In the genomic region with DNA sequence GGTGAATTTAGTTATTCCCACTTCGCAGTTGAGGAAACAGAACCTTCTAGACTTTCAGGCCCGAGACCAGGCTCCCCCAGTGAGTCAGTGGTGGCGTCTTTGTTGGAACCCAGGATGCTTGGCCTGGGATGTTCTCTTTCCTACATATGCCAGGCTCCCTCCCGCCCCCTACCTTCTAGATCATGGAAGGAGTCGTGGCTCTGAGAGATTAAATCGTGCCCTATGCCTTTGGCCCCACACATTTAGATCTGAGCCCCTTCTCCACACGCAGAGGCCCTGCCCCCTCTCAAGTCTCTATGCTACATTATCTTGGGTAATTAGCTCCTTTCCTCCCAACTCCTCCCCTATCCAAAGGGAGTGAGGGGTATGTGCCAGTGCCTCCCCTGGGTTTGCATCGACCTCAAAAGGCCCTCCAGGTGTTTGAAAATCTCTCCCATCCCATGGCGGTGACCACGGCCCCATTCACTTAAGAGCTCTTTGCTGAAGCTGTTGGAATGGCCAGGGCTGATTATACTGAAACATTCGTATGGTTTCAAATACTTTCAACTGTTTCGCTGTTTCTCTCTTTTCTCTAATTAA, we compare ENCODE assay signal across 9 cellular contexts. TPM values are rescaled to one million over a fixed set of nuclear protein-coding genes. Genes with fewer than 3 reads are reported as not detected.
A peak's percentile ranks its signal among the peaks of the same experiment; 100 is the strongest.
DNase-seq lines count a peak whose midpoint lies in the region; ATAC-seq and TF ChIP-seq lines count a peak whose summit lies in the region.
"Had no signal": no experiment of that assay in that cellular context is flagged by ENCODE, and none has a peak within 500 bp of the region (broad histone marks: within the 10 kb centered on the region; RNA-seq: fewer than 3 reads in every experiment).

No MANE protein-coding gene starts in this region.

- WGBS in HUES64: 16% methylated on average over 12 of the region's 12 CpGs
- 74 to 75% methylated on average over 12 of the region's 12 CpGs for WGBS in GM23248 (ENCODE audit: low coverage in 1 of 2, low lambda C conversion rate in 2 of 2, missing lambda C conversion rate in 2 of 2), 2 experiments

- no peaks in the 10 kb centered on the region for H3K36me3 Mint-ChIP-seq in CD4-positive, alpha-beta memory T cell
- H3K36me3 Mint-ChIP-seq in neural progenitor cell: no peaks in the 10 kb centered on the region
- H3K36me3 Mint-ChIP-seq: stimulated activated memory B cell treated with anti-CD40 and anti-IgM and Interleukin-4, amounts not matched to agents 10 μg/mL and 1 μg/mL and 100 μg/mL, for 72 hours had no signal

- H3K9me3 ChIP-seq in CD4-positive, alpha-beta memory T cell (ENCODE audit: control insufficient read depth in 1 of 2, low read length in 2 of 2): no peaks in the 10 kb centered on the region
- H3K9me3 ChIP-seq in HUES64 (ENCODE audit: insufficient read depth, low read depth, low read length) (no peaks in the 10 kb centered on the region), neural progenitor cell (ENCODE audit: low read depth) (no peaks in the 10 kb centered on the region), GM23248 (ENCODE audit: low read depth) (no peaks in the 10 kb centered on the region)
- no peaks in the 10 kb centered on the region for H3K9me3 ChIP-seq in effector memory CD4-positive, alpha-beta T cell (ENCODE audit: control insufficient read depth, low read length)

- H3K4me1 ChIP-seq in CD4-positive, alpha-beta memory T cell (ENCODE audit: insufficient read depth, low read length): peaks cover 34% of the 10 kb centered on the region
- H3K4me1 ChIP-seq in HUES64 (ENCODE audit: insufficient read depth, low read length) (peaks cover 26% of the 10 kb centered on the region), neural progenitor cell (peaks cover 26% of the 10 kb centered on the region), GM23248 (ENCODE audit: insufficient read depth) (0 out of 2 replicates have a peak, but pooled peaks cover 4% of the 10 kb centered on the region)
- H3K4me1 ChIP-seq in effector memory CD4-positive, alpha-beta T cell (ENCODE audit: control insufficient read depth, insufficient read depth, low read length, poor library complexity, severe bottlenecking): peaks cover 33% of the 10 kb centered on the region

- CTCF ChIA-PET in CD4-positive, alpha-beta memory T cell (lab: Charles Lee; ENCODE audit: partially characterized antibody): interaction anchor here (0.9 to 4.2 kb wide), 7 partner anchors 10 to 500 kb away, joined by 3 to 34 read pairs (median 4); no protein-coding TSS in a partner anchor

- no peak for ATAC-seq in GM21737 (IDR thresholded peaks at IDR 0.05; ENCODE audit: unreplicated experiment)
- ATAC-seq: stimulated activated memory B cell treated with anti-CD40 and anti-IgM and Interleukin-4, amounts not matched to agents 10 μg/mL and 1 μg/mL and 100 μg/mL, for 72 hours had no signal

- H3K4me3 Mint-ChIP-seq in CD4-positive, alpha-beta memory T cell: peak overlapping the region; percentile 74 to 87 (median 76)
- peak overlapping the region; percentile 82 for H3K4me3 Mint-ChIP-seq in neural progenitor cell

- H3K27ac Mint-ChIP-seq in CD4-positive, alpha-beta memory T cell: no peak overlapping the region
- no peak overlapping the region for H3K27ac Mint-ChIP-seq in neural progenitor cell
- H3K27ac Mint-ChIP-seq: stimulated activated memory B cell treated with anti-CD40 and anti-IgM and Interleukin-4, amounts not matched to agents 10 μg/mL and 1 μg/mL and 100 μg/mL, for 72 hours had no signal

- peak overlapping the region; percentile 99 for H3K4me2 ChIP-seq in neural progenitor cell
- H3K4me2 ChIP-seq in GM23248 (ENCODE audit: unreplicated experiment): no peak overlapping the region

- no peak overlapping the region for H2AFZ ChIP-seq in neural progenitor cell (replicated peaks)
- H2AFZ ChIP-seq in GM23248: no peak overlapping the region

- 0 out of 2 replicates have a peak overlapping the region, but pooled peaks have one; percentile 41 for H3K9ac ChIP-seq in HUES64 (ENCODE audit: low read depth, low read length)
- no peak overlapping the region for H3K9ac ChIP-seq in neural progenitor cell
- H3K9ac ChIP-seq in GM23248: no peak overlapping the region

- H3K27ac ChIP-seq in CD4-positive, alpha-beta memory T cell (ENCODE audit: low read depth, low read length): no peak overlapping the region
- H3K27ac ChIP-seq in HUES64 (ENCODE audit: low read depth, low read length) (no peak overlapping the region), neural progenitor cell (no peak overlapping the region), GM23248 (no peak overlapping the region)
- no peak overlapping the region for H3K27ac ChIP-seq in effector memory CD4-positive, alpha-beta T cell (ENCODE audit: insufficient read depth, low read length, poor library complexity, severe bottlenecking)

- H3K9me2 ChIP-seq in GM23248 (ENCODE audit: insufficient read depth): no peaks in the 10 kb centered on the region

- H3K4me1 Mint-ChIP-seq in CD4-positive, alpha-beta memory T cell: peaks cover 11 to 41% (median 16%) of the 10 kb centered on the region in 4 donors
- H3K4me1 Mint-ChIP-seq in neural progenitor cell: peaks cover 28% of the 10 kb centered on the region

- intact Hi-C loops in CD4-positive, alpha-beta memory T cell (cut with micrococcal nuclease): no loop called here

- no peak for DNase-seq in CD4-positive, alpha-beta memory T cell
- no peak for DNase-seq in effector memory CD4-positive, alpha-beta T cell
- DNase-seq in neural progenitor cell (ENCODE audit: low spot score): peak; percentile 68
- no peak for DNase-seq in GM23248
- no peak for DNase-seq in NCI-H1105 treated with DMSO at 0.1 percent for 48 hours (lab: John Stamatoyannopoulos, UW)
- DNase-seq: activated CD4-positive, alpha-beta T cell treated with anti-CD3 and anti-CD28 coated beads, Interleukin-2, amount 50 U/mL, for 4 hours had no signal

- TF ChIP-seq CTCF in neural progenitor cell (IDR thresholded peaks at IDR 0.05): peak; percentile 50

- H3K79me2 ChIP-seq in neural progenitor cell (ENCODE audit: low read depth) (no peaks in the 10 kb centered on the region), GM23248 (ENCODE audit: insufficient read depth) (no peaks in the 10 kb centered on the region)

- in situ Hi-C loops in GM23248 (cut with MboI): no loop called here

- peaks cover 38 to 42% of the 10 kb centered on the region in 2 donors for H3K27me3 Mint-ChIP-seq in CD4-positive, alpha-beta memory T cell
- H3K27me3 Mint-ChIP-seq in neural progenitor cell (ENCODE audit: insufficient read depth, low read depth): peaks cover 58% of the 10 kb centered on the region

- H3K9me3 Mint-ChIP-seq in CD4-positive, alpha-beta memory T cell: peaks cover 0 to 4% (median 0%) of the 10 kb centered on the region in 8 donors
- no peaks in the 10 kb centered on the region for H3K9me3 Mint-ChIP-seq in neural progenitor cell
- H3K9me3 Mint-ChIP-seq: stimulated activated memory B cell treated with anti-CD40 and anti-IgM and Interleukin-4, amounts not matched to agents 10 μg/mL and 1 μg/mL and 100 μg/mL, for 72 hours had no signal

- H3K27me3 ChIP-seq in CD4-positive, alpha-beta memory T cell (ENCODE audit: insufficient read depth, low read length): peaks cover 45% of the 10 kb centered on the region
- peaks cover 64% of the 10 kb centered on the region for H3K27me3 ChIP-seq in HUES64 (ENCODE audit: insufficient read depth, low read length)
- peaks cover 33% of the 10 kb centered on the region for H3K27me3 ChIP-seq in effector memory CD4-positive, alpha-beta T cell (replicated peaks; ENCODE audit: control insufficient read depth, insufficient read depth, low read length, poor library complexity, severe bottlenecking)
- H3K27me3 ChIP-seq in neural progenitor cell: peaks cover 62% of the 10 kb centered on the region
- H3K27me3 ChIP-seq in GM23248 (replicated peaks; ENCODE audit: insufficient read depth): peaks cover 76% of the 10 kb centered on the region

- no peaks in the 10 kb centered on the region for H3K36me3 ChIP-seq in CD4-positive, alpha-beta memory T cell (ENCODE audit: insufficient read depth, low read length)
- no peaks in the 10 kb centered on the region for H3K36me3 ChIP-seq in HUES64 (ENCODE audit: insufficient read depth, low read length)
- H3K36me3 ChIP-seq in effector memory CD4-positive, alpha-beta T cell (ENCODE audit: control insufficient read depth, insufficient read depth, low read length): no peaks in the 10 kb centered on the region
- H3K36me3 ChIP-seq in neural progenitor cell: no peaks in the 10 kb centered on the region
- H3K36me3 ChIP-seq in GM23248 (ENCODE audit: low read depth): no peaks in the 10 kb centered on the region

- H3F3A ChIP-seq in neural progenitor cell (ENCODE audit: low read depth): peaks cover 45% of the 10 kb centered on the region
- H3F3A ChIP-seq in GM23248 (ENCODE audit: insufficient read depth): no peaks in the 10 kb centered on the region

- H3K4me3 ChIP-seq in CD4-positive, alpha-beta memory T cell (ENCODE audit: low read length in 2 of 2): peak overlapping the region in 1 of 2 donors; percentile 76
- peak overlapping the region; percentile 68 for H3K4me3 ChIP-seq in HUES64 (ENCODE audit: low read length)
- peak overlapping the region; percentile 60 for H3K4me3 ChIP-seq in effector memory CD4-positive, alpha-beta T cell (ENCODE audit: insufficient read depth, low read depth, low read length, poor library complexity, severe bottlenecking)
- peak overlapping the region; percentile 88 for H3K4me3 ChIP-seq in neural progenitor cell
- no peak overlapping the region for H3K4me3 ChIP-seq in GM23248

- POLR2A ChIA-PET in CD4-positive, alpha-beta memory T cell (lab: Charles Lee; ENCODE audit: partially characterized antibody): interaction anchor here (0.9 kb wide), 1 partner anchor 13 kb away, joined by 3 read pairs; no protein-coding TSS in a partner anchor

- H4K20me1 ChIP-seq in neural progenitor cell (ENCODE audit: low read depth) (peaks cover 25% of the 10 kb centered on the region), GM23248 (ENCODE audit: insufficient read depth) (no peaks in the 10 kb centered on the region)

RNA-seq across cellular contexts. Expression of a gene that starts 3.0 kb away (rescaled TPM):
- under 1 TPM in 1 of 2 experiments, not detected in 1; 0.47 TPM for total RNA-seq in CD4-positive, alpha-beta memory T cell
- not detected for polyA plus RNA-seq in CD4-positive, alpha-beta memory T cell
- 9.9 TPM for polyA plus RNA-seq in HUES64 (2013, experiment 1 of 2)
- polyA plus RNA-seq in HUES64 (2013, experiment 2 of 2): 16.5 TPM
- 6.6 and 18.4 TPM in 2 replicates for total RNA-seq in neural progenitor cell (ENCODE audit: low replicate concordance)
- total RNA-seq in GM23248 (2014; rRNA removed; shearing (Covaris generic)): 0.25 and 0.43 TPM in 2 replicates
- 0.60 and 0.81 TPM in 2 replicates for polyA plus RNA-seq in GM23248 (2016; fragmentation: Nextera tagmentation; extraction: Ambion mirVana)
